ENCODE assay signal across 8 cellular contexts in genomic region chr5:34064656-34065055, GRCh38.
"Had no signal": no experiment of that assay in that cellular context is flagged by ENCODE, and none has a peak within 500 bp of the region (broad histone marks: within the 10 kb centered on the region; RNA-seq: fewer than 3 reads in every experiment).

No MANE protein-coding gene starts in this region.

- ATAC-seq: GM12878 had no signal

- H3K4me3 ChIP-seq: GM12878 had no signal

- DNase-seq: GDM1, GF-D8 had no signal

- FAIRE-seq: G401.6, GM12878, GM12891, GM12892, GM18507, GM19239 had no signal
